In the genomic region with DNA sequence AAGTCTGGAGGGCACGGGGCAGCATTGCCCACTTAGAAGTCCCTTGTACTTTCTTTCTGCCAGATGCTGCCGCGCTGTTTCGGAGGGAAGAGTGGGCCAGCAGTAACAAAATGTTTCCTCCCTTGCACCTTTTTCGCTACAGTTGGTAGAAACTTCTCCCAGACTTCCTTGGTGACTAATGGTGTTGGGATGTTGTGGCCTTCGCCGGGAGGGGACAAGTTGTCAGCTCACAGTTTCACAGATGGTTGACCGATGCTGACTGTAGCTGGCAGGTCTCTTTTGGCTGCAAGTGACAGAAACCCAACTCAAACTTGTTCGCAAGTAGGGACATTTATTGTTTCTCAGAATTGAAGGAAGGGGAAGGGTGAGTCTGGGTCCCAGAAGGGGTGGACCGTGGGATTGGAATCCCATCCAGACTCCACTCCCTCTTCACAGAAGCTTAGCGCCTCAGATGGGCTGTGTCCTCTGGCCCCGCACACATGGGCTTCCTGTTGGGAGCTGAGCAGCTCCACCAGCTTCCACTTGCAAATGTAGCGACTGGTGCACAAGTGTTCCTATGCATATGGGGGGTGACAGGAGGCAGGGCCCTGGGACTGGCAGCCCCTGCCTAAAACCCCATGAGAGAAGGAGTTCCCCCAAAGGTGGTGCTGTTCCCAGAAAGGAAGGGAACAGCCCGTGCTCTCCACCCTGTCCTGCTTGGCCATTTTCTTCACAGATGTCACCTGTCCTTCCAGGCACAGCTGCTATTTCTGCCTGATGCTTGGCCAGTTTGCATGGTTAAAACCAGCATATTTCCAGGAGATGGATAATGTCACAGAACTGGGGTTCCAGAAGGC, we compare ENCODE assay signal across 17 cellular contexts. TPM values are rescaled to one million over a fixed set of nuclear protein-coding genes. Genes with fewer than 3 reads are reported as not detected.
"Had no signal": no experiment of that assay in that cellular context is flagged by ENCODE, and none has a peak within 500 bp of the region (broad histone marks: within the 10 kb centered on the region; RNA-seq: fewer than 3 reads in every experiment).

No MANE protein-coding gene starts in this region.

- DNase-seq: activated CD4-positive, alpha-beta T cell treated with anti-CD3 and anti-CD28 coated beads for 4 hours; activated CD8-positive, alpha-beta memory T cell treated with anti-CD3 and anti-CD28 coated beads, Interleukin-2, amount 50 U/mL, for 48 hours; activated CD8-positive, alpha-beta T cell treated with anti-CD3 and anti-CD28 coated beads for 36 hours; activated gamma-delta T cell; activated T-cell treated with anti-CD3 and anti-CD28 coated beads, Interleukin-2, amount 50 U/mL, for 72 hours; amniotic stem cell; brain microvascular endothelial cell; cortex of kidney; effector CD8-positive, alpha-beta T cell; foreskin keratinocyte; mucosa of descending colon; naive thymus-derived CD4-positive, alpha-beta T cell; ovary; T-helper 17 cell had no signal

- ATAC-seq: activated CD8-positive, alpha-beta T cell treated with anti-CD3 and anti-CD28 coated beads for 36 hours; activated T-cell treated with anti-CD3 and anti-CD28 coated beads, Interleukin-2, amount 50 U/mL, for 72 hours; foreskin keratinocyte; mucosa of descending colon; naive thymus-derived CD4-positive, alpha-beta T cell; stimulated activated effector memory CD8-positive, alpha-beta T cell treated with anti-CD3 and anti-CD28 coated beads, Interleukin-12 subunit alpha, Interleukin-12 subunit beta, amount 100 ng/mL, for 72 hours; T-helper 17 cell; WTC11 had no signal

- H3K4me3 ChIP-seq: mucosa of descending colon, ovary had no signal

RNA-seq across cellular contexts. Expression of gene RPRML, which starts 30.9 kb away (rescaled TPM):
- total RNA-seq: activated CD8-positive, alpha-beta T cell treated with anti-CD3 and anti-CD28 coated beads for 36 hours; activated T-cell treated with anti-CD3 and anti-CD28 coated beads, Interleukin-2, amount 50 U/mL, for 72 hours; foreskin keratinocyte; naive thymus-derived CD4-positive, alpha-beta T cell; T-helper 17 cell; ureter had no signal
